ENCODE assay signal across 18 cellular contexts in the genomic region with DNA sequence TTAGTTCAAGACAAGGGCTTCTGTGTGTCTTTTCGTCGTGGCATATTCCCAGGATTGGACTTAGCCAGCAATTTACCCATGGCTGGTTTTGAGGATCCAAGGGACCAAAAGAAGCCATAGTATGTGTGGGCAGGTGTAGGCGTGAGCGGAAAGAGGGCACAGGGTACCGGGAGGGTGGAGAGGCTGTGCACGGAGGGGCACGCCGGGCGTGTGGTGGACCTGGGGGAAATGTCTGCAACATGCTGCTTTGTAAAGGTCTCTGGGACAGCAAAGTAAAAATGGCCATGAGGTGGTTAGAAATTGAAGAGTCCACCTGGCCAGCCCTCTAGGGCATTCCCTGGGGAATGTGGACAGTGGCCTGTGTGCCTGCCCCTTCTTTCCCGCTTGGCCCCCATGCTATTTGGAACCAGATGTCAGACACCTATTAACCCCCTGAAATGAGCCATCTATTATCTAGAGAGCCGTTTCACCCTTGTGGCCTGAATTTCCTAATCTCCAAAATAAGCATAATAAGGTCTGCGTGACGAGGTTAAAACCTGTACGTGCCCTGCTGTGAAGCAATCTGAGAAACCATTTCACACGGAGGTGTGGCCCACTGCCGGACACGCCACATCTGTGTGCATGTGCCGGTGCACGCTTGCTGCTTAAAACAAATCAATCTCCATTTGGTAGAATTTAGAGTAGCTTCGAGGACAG. TPM values are rescaled to one million over a fixed set of nuclear protein-coding genes. Genes with fewer than 3 reads are reported as not detected.
"Had no signal": no experiment of that assay in that cellular context is flagged by ENCODE, and none has a peak within 500 bp of the region (broad histone marks: within the 10 kb centered on the region; RNA-seq: fewer than 3 reads in every experiment).

No MANE protein-coding gene starts in this region.

- ATAC-seq: body of pancreas; naive thymus-derived CD8-positive, alpha-beta T cell had no signal

- H3K36me3 ChIP-seq: suprapubic skin had no signal

- DNase-seq: activated CD4-positive, alpha-beta T cell treated with anti-CD3 and anti-CD28 coated beads, Interleukin-2, amount 10 ng/mL, durations not matched to agents 24 days and 14 days; activated CD8-positive, alpha-beta memory T cell treated with anti-CD3 and anti-CD28 coated beads for 24 hours; activated naive CD4-positive, alpha-beta T cell; erythroblast; foreskin melanocyte; glutamatergic neuron; hypothalamus; mesendoderm; retina; T-helper 1 cell; T-helper 9 cell had no signal

- H3K9me3 ChIP-seq: body of pancreas, suprapubic skin had no signal

- H3K27ac ChIP-seq: body of pancreas, dorsolateral prefrontal cortex, suprapubic skin had no signal

- H3K4me3 ChIP-seq: body of pancreas, dorsolateral prefrontal cortex, suprapubic skin had no signal

RNA-seq across cellular contexts. Expression of a gene that starts 53.0 kb away (rescaled TPM):
- total RNA-seq: activated CD4-positive, alpha-beta T cell treated with anti-CD3 and anti-CD28 coated beads, Interleukin-2, amount 10 ng/mL, durations not matched to agents 24 days and 14 days; activated T-helper 1 cell treated with anti-CD3 and anti-CD28 coated beads, Interleukin-12 subunit alpha, Interleukin-12 subunit beta, Interleukin-2, Interleukin-4 antibody, amounts not matched to agents 30 ng/mL and 10 ng/mL and 1 ng/mL, durations not matched to agents 14 hours and 24 hours and 36 hours; body of pancreas; cardiac septum; kidney epithelial cell had no signal
